8 cellular contexts compared by ENCODE assay signal in the genomic region with DNA sequence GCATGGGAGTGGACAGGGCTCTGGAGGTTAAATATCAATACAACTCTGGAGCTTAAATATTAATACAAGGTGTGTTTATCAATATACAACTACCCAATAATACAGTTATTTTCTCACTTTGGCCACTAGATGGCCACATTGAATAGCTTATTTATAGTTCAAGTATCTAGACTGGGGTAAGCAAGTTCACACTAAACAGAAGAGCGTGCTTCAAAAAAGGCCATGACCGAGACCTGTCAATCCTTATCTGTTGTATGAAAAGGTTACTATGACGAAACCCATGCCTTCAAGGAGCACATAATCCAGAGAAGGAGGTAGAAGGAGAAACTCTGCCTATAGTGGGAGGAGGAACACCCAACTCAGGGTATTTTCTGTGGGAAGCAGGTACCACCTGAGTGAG. TPM values are rescaled to one million over a fixed set of nuclear protein-coding genes. Genes with fewer than 3 reads are reported as not detected.
DNase-seq lines count a peak whose midpoint lies in the region; ATAC-seq, FAIRE-seq and TF ChIP-seq lines count a peak whose summit lies in the region.

No MANE protein-coding gene starts in this region.

- intact Hi-C loops in activated CD4-positive, alpha-beta T cell treated with anti-CD3 and anti-CD28 coated beads for 36 hours (cut with DNase I, micrococcal nuclease), result loop anchor here (1.0 to 10.0 kb wide), 9 partner anchors 16 to 408 kb away; a partner anchor contains a TSS
- intact Hi-C loops in HepG2 (cut with micrococcal nuclease; ENCODE audit: unreplicated experiment), result loop anchor here (1.0 to 5.0 kb wide), 3 partner anchors 16 to 224 kb away; a partner anchor contains a TSS
- intact Hi-C loops in uterus (cut with DNase I; ENCODE audit: low total_unique reads), result no loop called here

- peak; percentile 71 for ATAC-seq in activated CD4-positive, alpha-beta T cell treated with anti-CD3 and anti-CD28 coated beads for 36 hours
- ATAC-seq in GM21447 (IDR thresholded peaks at IDR 0.05; ENCODE audit: unreplicated experiment) (peak; percentile 93), HepG2 (peak; percentile 70)

- peaks cover 14% of the 10 kb centered on the region for H3K4me1 Mint-ChIP-seq in activated CD4-positive, alpha-beta T cell treated with anti-CD3 and anti-CD28 coated beads for 36 hours

- CTCF ChIA-PET in activated CD4-positive, alpha-beta T cell treated with anti-CD3 and anti-CD28 coated beads for 36 hours (lab: Charles Lee), result interaction anchor here (0.6 to 3.1 kb wide), 33 partner anchors 8 to 407 kb away, joined by 3 to 34 read pairs (median 3); a partner anchor contains a TSS
- CTCF ChIA-PET in HepG2 (lab: Yijun Ruan, JAX; ENCODE audit: low intra/inter-chr PET ratio, low total read pairs), result interaction anchor here (0.7 to 3.9 kb wide), 3 partner anchors 16 to 224 kb away, joined by 3 to 38 read pairs (median 17); a partner anchor contains a TSS

- H3K27me3 ChIP-seq in HL-60 (ENCODE audit: insufficient read depth, poor library complexity, severe bottlenecking) (no peaks in the 10 kb centered on the region), HepG2 (ENCODE audit: control insufficient read depth in 1 of 2, insufficient read depth in 2 of 2, low read length in 2 of 2) (no peaks in the 10 kb centered on the region), uterus (no peaks in the 10 kb centered on the region)

- 33% methylated on average over 3 of the region's 3 CpGs for WGBS in HepG2 (ENCODE audit: low lambda C conversion rate)

- no TSS peak for BruUV-seq in HepG2 (replicated peaks; lab: Mats Ljungman, UMichigan)

- TF ChIP-seq CTCF in HL-60 (IDR thresholded peaks at IDR 0.05; ENCODE audit: insufficient read depth, low read length), result peak; percentile 28
- TF ChIP-seq CTCF in HepG2 (CRISPR knock-in tag; IDR thresholded peaks at IDR 0.05), result peak; percentile 67
- TF ChIP-seq CTCF in uterus (IDR thresholded peaks at IDR 0.05), result peak; percentile 56 to 68 (median 62)

- no peak for TF ChIP-seq POLR2A in HepG2 (IDR thresholded peaks at IDR 0.05; ENCODE audit: insufficient read depth in 1 of 2, low read depth in 2 of 2, low read length in 2 of 2)
- TF ChIP-seq POLR2A in uterus (IDR thresholded peaks at IDR 0.05), result no peak

- H2AFZ ChIP-seq in HepG2 (ENCODE audit: low read length), result no peak overlapping the region

- no peak overlapping the region for H3K4me3 ChIP-seq in HL-60 (replicated peaks; ENCODE audit: insufficient read depth, low read length)
- no peak overlapping the region for H3K4me3 ChIP-seq in HepG2 (replicated peaks in 1 of 3; ENCODE audit: insufficient read depth in 1 of 3, low read depth in 2 of 3, low read length in 3 of 3)
- no peak overlapping the region for H3K4me3 ChIP-seq in uterus

- TF ChIP-seq EP300 in HepG2 (IDR thresholded peaks at IDR 0.05; ENCODE audit: low read depth in 2 of 2, low read length in 2 of 2) (no peak), HepG2 (CRISPR knock-in tag; IDR thresholded peaks at IDR 0.05; ENCODE audit: borderline replicate concordance) (no peak)

- no peak overlapping the region for H3K4me3 Mint-ChIP-seq in activated CD4-positive, alpha-beta T cell treated with anti-CD3 and anti-CD28 coated beads for 36 hours

- no peak overlapping the region for H3K4me2 ChIP-seq in HepG2 (ENCODE audit: low read depth, low read length)

- no peak overlapping the region for H3K9ac ChIP-seq in HepG2 (ENCODE audit: insufficient read depth, low read depth, low read length)

- no peak overlapping the region for H3K27ac Mint-ChIP-seq in activated CD4-positive, alpha-beta T cell treated with anti-CD3 and anti-CD28 coated beads for 36 hours

- POLR2A ChIA-PET in activated CD4-positive, alpha-beta T cell treated with anti-CD3 and anti-CD28 coated beads for 36 hours (lab: Charles Lee), result interaction anchor here (0.9 kb wide), 1 partner anchor 59 kb away, joined by 3 read pairs; no protein-coding TSS in a partner anchor
- POLR2A ChIA-PET in HepG2 (lab: Yijun Ruan, JAX), result interaction anchor here (1.4 kb wide), 1 partner anchor 31 kb away, joined by 5 read pairs; no protein-coding TSS in a partner anchor

- H3K36me3 ChIP-seq in HepG2 (replicated peaks in 1 of 2; ENCODE audit: control insufficient read depth in 1 of 2, insufficient read depth in 2 of 2, low read length in 2 of 2) (no peaks in the 10 kb centered on the region), uterus (no peaks in the 10 kb centered on the region)

- TF ChIP-seq RAD21 in HepG2 (CRISPR knock-in tag; IDR thresholded peaks at IDR 0.05), result peak; percentile 58

- H3K9me3 Mint-ChIP-seq in activated CD4-positive, alpha-beta T cell treated with anti-CD3 and anti-CD28 coated beads for 36 hours (ENCODE audit: low read depth), result no peaks in the 10 kb centered on the region

- no peaks in the 10 kb centered on the region; the same call in 1 of the 2 replicates for H4K20me1 ChIP-seq in HepG2 (ENCODE audit: insufficient read depth, low read length)

- H3K27ac ChIP-seq in HL-60 (replicated peaks), result no peak overlapping the region
- H3K27ac ChIP-seq in HepG2 (ENCODE audit: extremely low read length, insufficient read depth, low read length), result no peak overlapping the region
- H3K27ac ChIP-seq in uterus, result no peak overlapping the region

- H3K36me3 Mint-ChIP-seq in activated CD4-positive, alpha-beta T cell treated with anti-CD3 and anti-CD28 coated beads for 36 hours (ENCODE audit: low read depth), result peaks cover 2% of the 10 kb centered on the region

- peak; percentile 8 for FAIRE-seq in HepG2 (lab: Jason Lieb, UNC)

- in situ Hi-C loops in HepG2 (cut with HindIII; ENCODE audit: extremely low pct_ligation_motif_present, low pct_unique_long_range_greater_than_20kb), result loop anchor here (5.0 kb wide), 1 partner anchor 226 kb away; no protein-coding TSS in a partner anchor

- H3K27me3 Mint-ChIP-seq in activated CD4-positive, alpha-beta T cell treated with anti-CD3 and anti-CD28 coated beads for 36 hours, result no peaks in the 10 kb centered on the region

- no peak for DNase-seq in activated CD4-positive, alpha-beta T cell treated with anti-CD3 and anti-CD28 coated beads for 36 hours
- no peak for DNase-seq in activated CD4-positive, alpha-beta T cell treated with anti-CD3 and anti-CD28 coated beads, Interleukin-2, amount 50 U/mL, for 1 hour
- DNase-seq in HL-60 (ENCODE audit: low read depth in 1 of 2, low spot score in 1 of 2) (peak in 1 of 2 experiments; percentile 44), NOMO-1 treated with dmso at 0.1 percent for 144 hours (lab: John Stamatoyannopoulos, UW; ENCODE audit: unreplicated experiment) (peak; percentile 9), HepG2 (ENCODE audit: low spot score) (peak; percentile 72), uterus (no peak)
- peak; percentile 50 for DNase-seq in central memory CD4-positive, alpha-beta T cell

- no peaks in the 10 kb centered on the region for H3K79me2 ChIP-seq in HepG2 (ENCODE audit: insufficient read depth, low read length)

- peaks cover 28% of the 10 kb centered on the region for H3K4me1 ChIP-seq in HepG2 (ENCODE audit: insufficient read depth, low read length)
- H3K4me1 ChIP-seq in uterus, result no peaks in the 10 kb centered on the region

- H3K9me3 ChIP-seq in HepG2 (ENCODE audit: low read length), result no peaks in the 10 kb centered on the region
- H3K9me3 ChIP-seq in uterus, result no peaks in the 10 kb centered on the region

RNA-seq across cellular contexts. Expression of a gene that starts 29.1 kb away (rescaled TPM):
- total RNA-seq in activated CD4-positive, alpha-beta T cell treated with anti-CD3 and anti-CD28 coated beads for 36 hours, result 10 to 100 TPM; 13.4 to 16.5 TPM
- total RNA-seq in HepG2 (2016; rRNA removed; fragmentation: Illumina TruSeq; extraction: Trizol) (16.7 and 21.0 TPM in 2 replicates), uterus (10 to 100 TPM in 2 of 4 donors, 1 to 10 TPM in 2; 4.9 to 34.6 (median 9.1) TPM)
- 1.2 and 1.5 TPM in 2 replicates for total RNA-seq in HepG2 (2016; cell fraction: cytosol; rRNA removed; fragmentation: Illumina TruSeq; extraction: Trizol; ENCODE audit: low read depth)
- 15.5 and 19.9 TPM in 2 replicates for total RNA-seq in HepG2 (2016; cell fraction: insoluble cytoplasmic fraction; rRNA removed; fragmentation: Illumina TruSeq; extraction: Trizol)
- 7.3 TPM in 2 replicates for total RNA-seq in HepG2 (2016; cell fraction: membrane; rRNA removed; fragmentation: Illumina TruSeq; extraction: Trizol)
- total RNA-seq in HepG2 (2016; cell fraction: nucleus; rRNA removed; fragmentation: Illumina TruSeq; extraction: Trizol), result 27.0 and 27.7 TPM in 2 replicates
- polyA plus RNA-seq in HepG2 (2011; rRNA removed), result 5.2 TPM in 2 replicates
- polyA plus RNA-seq in HepG2 (2011; cell fraction: cytosol; rRNA removed), result 2.2 and 2.7 TPM in 2 replicates
- polyA plus RNA-seq in HepG2 (2011; cell fraction: nucleus; rRNA removed), result 7.1 and 7.8 TPM in 2 replicates
- polyA plus RNA-seq in HepG2 (2012), result 7.1 and 8.1 TPM in 2 replicates
- polyA plus RNA-seq in HepG2 (2016; cell fraction: cytosol; fragmentation: Illumina TruSeq; extraction: Trizol; ENCODE audit: low read depth), result 0.27 and 0.35 TPM in 2 replicates
- 9.8 and 11.3 TPM in 2 replicates for polyA plus RNA-seq in HepG2 (2016; cell fraction: insoluble cytoplasmic fraction; fragmentation: Illumina TruSeq; extraction: Trizol; ENCODE audit: low read depth)
- polyA plus RNA-seq in HepG2 (2016; cell fraction: membrane; fragmentation: Illumina TruSeq; extraction: Trizol; ENCODE audit: low read depth), result 1.2 and 1.6 TPM in 2 replicates
- 16.7 and 19.0 TPM in 2 replicates for polyA plus RNA-seq in HepG2 (2016; cell fraction: nucleus; fragmentation: Illumina TruSeq; extraction: Trizol; ENCODE audit: insufficient read depth, low read depth)
- 34.4 and 211 TPM in 2 replicates for polyA minus RNA-seq in HepG2 (2011; rRNA and poly(A)+ RNA removed; ENCODE audit: low replicate concordance)
- 8.0 and 11.1 TPM in 2 replicates for polyA minus RNA-seq in HepG2 (2011; cell fraction: cytosol; rRNA and poly(A)+ RNA removed)
- 44.5 and 48.6 TPM in 2 replicates for polyA minus RNA-seq in HepG2 (2011; cell fraction: nucleus; rRNA and poly(A)+ RNA removed)

RNA-seq across cellular contexts. Expression of a gene that starts 29.1 kb away (rescaled TPM):
- 10 to 100 TPM; 10.8 to 12.2 TPM for total RNA-seq in activated CD4-positive, alpha-beta T cell treated with anti-CD3 and anti-CD28 coated beads for 36 hours
- total RNA-seq in HepG2 (2016; rRNA removed; fragmentation: Illumina TruSeq; extraction: Trizol) (17.2 and 17.4 TPM in 2 replicates), uterus (10 to 100 TPM in 1 of 4 donors, 1 to 10 TPM in 2, under 1 TPM in 1; 0.26 to 34.9 (median 4.8) TPM)
- total RNA-seq in HepG2 (2016; cell fraction: cytosol; rRNA removed; fragmentation: Illumina TruSeq; extraction: Trizol; ENCODE audit: low read depth), result 10.2 and 13.6 TPM in 2 replicates
- 16.6 and 16.7 TPM in 2 replicates for total RNA-seq in HepG2 (2016; cell fraction: insoluble cytoplasmic fraction; rRNA removed; fragmentation: Illumina TruSeq; extraction: Trizol)
- 27.6 and 32.6 TPM in 2 replicates for total RNA-seq in HepG2 (2016; cell fraction: membrane; rRNA removed; fragmentation: Illumina TruSeq; extraction: Trizol)
- total RNA-seq in HepG2 (2016; cell fraction: nucleus; rRNA removed; fragmentation: Illumina TruSeq; extraction: Trizol), result 9.9 and 12.6 TPM in 2 replicates
- polyA plus RNA-seq in HepG2 (2011; rRNA removed), result 15.8 and 23.0 TPM in 2 replicates
- 11.8 and 19.2 TPM in 2 replicates for polyA plus RNA-seq in HepG2 (2011; cell fraction: cytosol; rRNA removed)
- polyA plus RNA-seq in HepG2 (2011; cell fraction: nucleus; rRNA removed), result 5.3 and 5.8 TPM in 2 replicates
- 19.0 and 21.9 TPM in 2 replicates for polyA plus RNA-seq in HepG2 (2012)
- 16.5 and 18.0 TPM in 2 replicates for polyA plus RNA-seq in HepG2 (2016; cell fraction: cytosol; fragmentation: Illumina TruSeq; extraction: Trizol; ENCODE audit: low read depth)
- polyA plus RNA-seq in HepG2 (2016; cell fraction: insoluble cytoplasmic fraction; fragmentation: Illumina TruSeq; extraction: Trizol; ENCODE audit: low read depth), result 21.8 and 24.0 TPM in 2 replicates
- 30.5 and 31.8 TPM in 2 replicates for polyA plus RNA-seq in HepG2 (2016; cell fraction: membrane; fragmentation: Illumina TruSeq; extraction: Trizol; ENCODE audit: low read depth)
- polyA plus RNA-seq in HepG2 (2016; cell fraction: nucleus; fragmentation: Illumina TruSeq; extraction: Trizol; ENCODE audit: insufficient read depth, low read depth), result 23.1 and 23.3 TPM in 2 replicates
- 13.5 and 35.7 TPM in 2 replicates for polyA minus RNA-seq in HepG2 (2011; rRNA and poly(A)+ RNA removed; ENCODE audit: low replicate concordance)
- polyA minus RNA-seq in HepG2 (2011; cell fraction: cytosol; rRNA and poly(A)+ RNA removed), result 8.9 and 10.1 TPM in 2 replicates
- 7.6 and 10.9 TPM in 2 replicates for polyA minus RNA-seq in HepG2 (2011; cell fraction: nucleus; rRNA and poly(A)+ RNA removed)

RNA-seq across cellular contexts. Expression of a gene that starts 41.0 kb away (rescaled TPM):
- not detected for total RNA-seq in activated CD4-positive, alpha-beta T cell treated with anti-CD3 and anti-CD28 coated beads for 36 hours
- not detected in 2 replicates for total RNA-seq in HepG2 (2016; rRNA removed; fragmentation: Illumina TruSeq; extraction: Trizol)
- not detected in 2 replicates for total RNA-seq in HepG2 (2016; cell fraction: cytosol; rRNA removed; fragmentation: Illumina TruSeq; extraction: Trizol; ENCODE audit: low read depth)
- not detected in 2 replicates for total RNA-seq in HepG2 (2016; cell fraction: insoluble cytoplasmic fraction; rRNA removed; fragmentation: Illumina TruSeq; extraction: Trizol)
- not detected in 2 replicates for total RNA-seq in HepG2 (2016; cell fraction: membrane; rRNA removed; fragmentation: Illumina TruSeq; extraction: Trizol)
- not detected in 2 replicates for total RNA-seq in HepG2 (2016; cell fraction: nucleus; rRNA removed; fragmentation: Illumina TruSeq; extraction: Trizol)
- polyA plus RNA-seq in HepG2 (2011; rRNA removed), result not detected in 2 replicates
- polyA plus RNA-seq in HepG2 (2011; cell fraction: cytosol; rRNA removed), result not detected in 2 replicates
- not detected in 2 replicates for polyA plus RNA-seq in HepG2 (2011; cell fraction: nucleus; rRNA removed)
- polyA plus RNA-seq in HepG2 (2012), result not detected in 2 replicates
- not detected in 2 replicates for polyA plus RNA-seq in HepG2 (2016; cell fraction: cytosol; fragmentation: Illumina TruSeq; extraction: Trizol; ENCODE audit: low read depth)
- polyA plus RNA-seq in HepG2 (2016; cell fraction: insoluble cytoplasmic fraction; fragmentation: Illumina TruSeq; extraction: Trizol; ENCODE audit: low read depth), result not detected in 2 replicates
- not detected in 2 replicates for polyA plus RNA-seq in HepG2 (2016; cell fraction: membrane; fragmentation: Illumina TruSeq; extraction: Trizol; ENCODE audit: low read depth)
- not detected in 2 replicates for polyA plus RNA-seq in HepG2 (2016; cell fraction: nucleus; fragmentation: Illumina TruSeq; extraction: Trizol; ENCODE audit: insufficient read depth, low read depth)
- polyA minus RNA-seq in HepG2 (2011; rRNA and poly(A)+ RNA removed; ENCODE audit: low replicate concordance), result not detected in 2 replicates
- not detected in 2 replicates for polyA minus RNA-seq in HepG2 (2011; cell fraction: cytosol; rRNA and poly(A)+ RNA removed)
- polyA minus RNA-seq in HepG2 (2011; cell fraction: nucleus; rRNA and poly(A)+ RNA removed), result not detected in 2 replicates
- total RNA-seq in uterus, result under 1 TPM in 1 of 4 donors, not detected in 3; 0.21 TPM

Comparison
In these comparisons a context has a peak if more than half of its experiments do, and no peak if none do; other contexts are left out.
1. DNase-seq: peak in NOMO-1 treated with dmso at 0.1 percent for 144 hours (single experiment), central memory CD4-positive, alpha-beta T cell (single experiment) and HepG2 (single experiment); none in activated CD4-positive, alpha-beta T cell treated with anti-CD3 and anti-CD28 coated beads for 36 hours (single experiment), activated CD4-positive, alpha-beta T cell treated with anti-CD3 and anti-CD28 coated beads, Interleukin-2, amount 50 U/mL, for 1 hour (single experiment) and uterus (0 of 2).
2. Peak in every context shown above with its lines, with median percentiles within 50 percentile points of each other: ATAC-seq and CTCF ChIP-seq.